Comparison of ENCODE assay signal across 8 cellular contexts in genomic region chr14:31207287-31207745, GRCh38. TPM values are rescaled to one million over a fixed set of nuclear protein-coding genes. Genes with fewer than 3 reads are reported as not detected.
DNase-seq lines count a peak whose midpoint lies in the region; ATAC-seq and TF ChIP-seq lines count a peak whose summit lies in the region.

No MANE protein-coding gene starts in this region.

- H3K4me3 ChIP-seq in neural cell (ENCODE audit: low read length): peak overlapping the region; percentile 96

- peak overlapping the region; percentile 73 for H2AFZ ChIP-seq in neural cell (ENCODE audit: low read depth, low read length)

- POLR2A ChIA-PET in RWPE1 (lab: Yijun Ruan, JAX; ENCODE audit: low non-redundant PET): interaction anchor here (0.5 to 0.6 kb wide), 2 partner anchors 66 to 113 kb away, joined by 3 to 13 read pairs; no protein-coding TSS in a partner anchor

- TF ChIP-seq RAD21 in neural cell (conservative IDR thresholded peaks at IDR 0.05): no peak

- H3K27me3 ChIP-seq in neural cell (ENCODE audit: insufficient read depth, low read depth, low read length): no peaks in the 10 kb centered on the region

- CTCF ChIA-PET in RWPE1 (lab: Yijun Ruan, JAX): interaction anchor here (0.6 to 3.4 kb wide), 14 partner anchors 15 to 242 kb away, joined by 3 to 11 read pairs (median 4); no protein-coding TSS in a partner anchor

- no peak for TF ChIP-seq EP300 in neural cell (conservative IDR thresholded peaks at IDR 0.05; ENCODE audit: poor library complexity, severe bottlenecking)

- no peak overlapping the region for H3K4me2 ChIP-seq in neural cell (ENCODE audit: low read length)

- peaks cover 36% of the 10 kb centered on the region for H3K79me2 ChIP-seq in neural cell (replicated peaks; ENCODE audit: insufficient read depth, low read length)

- no peaks in the 10 kb centered on the region for H3K36me3 ChIP-seq in neural cell (ENCODE audit: insufficient read depth, low read length)

- TF ChIP-seq CTCF in RWPE1 (conservative IDR thresholded peaks at IDR 0.05; ENCODE audit: low read depth) (no peak), neural cell (IDR thresholded peaks at IDR 0.05; ENCODE audit: poor library complexity, severe bottlenecking) (no peak)

- H3K27ac ChIP-seq in RWPE1 (peak overlapping the region; percentile 99), epithelial cell of prostate (peak overlapping the region; percentile 96), neural cell (ENCODE audit: low read length) (peak overlapping the region; percentile 94)

- no peaks in the 10 kb centered on the region for H3K9me2 ChIP-seq in neural cell (ENCODE audit: insufficient read depth, low read length)

- peak overlapping the region; percentile 97 for H3K9ac ChIP-seq in neural cell (ENCODE audit: low read length)

- no peaks in the 10 kb centered on the region for H4K20me1 ChIP-seq in neural cell (ENCODE audit: insufficient read depth)

- ATAC-seq in HG02759 (IDR thresholded peaks at IDR 0.05; ENCODE audit: unreplicated experiment): peak; percentile 38

- no peaks in the 10 kb centered on the region for H3K9me3 ChIP-seq in neural cell (ENCODE audit: low read length)

- H3F3A ChIP-seq in neural cell (ENCODE audit: insufficient read depth, low read length, poor library complexity, severe bottlenecking): no peaks in the 10 kb centered on the region

- peak; percentile 84 for DNase-seq in NCI-H2107 (lab: John Stamatoyannopoulos, UW)
- no peak for DNase-seq in NCI-H2107 treated with DMSO at 0.1 percent for 48 hours (lab: John Stamatoyannopoulos, UW; ENCODE audit: unreplicated experiment)
- DNase-seq in RWPE1 (ENCODE audit: low spot score): no peak
- DNase-seq in epithelial cell of prostate (ENCODE audit: low read depth, low spot score): peak; percentile 43
- no peak for DNase-seq in NCI-H2029 (lab: John Stamatoyannopoulos, UW)
- DNase-seq in T1000 (lab: John Stamatoyannopoulos, UW): no peak

TF ChIP-seq in neural cell, 6 proteins besides CTCF, POLR2A, EP300 and RAD21:
- TF ChIP-seq REST (IDR thresholded peaks at IDR 0.05; ENCODE audit: borderline replicate concordance) (peak; percentile 60), TAF1 (IDR thresholded peaks at IDR 0.05; ENCODE audit: low read depth) (peak; percentile 32), POLR2AphosphoS5 (IDR thresholded peaks at IDR 0.05) (no peak), SMC3 (conservative IDR thresholded peaks at IDR 0.05; ENCODE audit: poor library complexity) (no peak)

RNA-seq across cellular contexts. Expression of gene HECTD1, which starts 0.3 kb away (rescaled TPM):
- 144 and 173 TPM in 2 replicates for polyA plus RNA-seq in neural cell
- 373 and 376 TPM in 2 replicates for polyA minus RNA-seq in neural cell

Comparison
In these comparisons a context has a peak if more than half of its experiments do, and no peak if none do; other contexts are left out.
1. DNase-seq: peak in NCI-H2107 (single experiment) and epithelial cell of prostate (single experiment); none in NCI-H2107 treated with DMSO at 0.1 percent for 48 hours (single experiment), RWPE1 (single experiment), NCI-H2029 (single experiment) and T1000 (single experiment).
2. Peak in every context shown above with its lines, with median percentiles within 50 percentile points of each other: H3K27ac ChIP-seq.